In the genomic region with DNA sequence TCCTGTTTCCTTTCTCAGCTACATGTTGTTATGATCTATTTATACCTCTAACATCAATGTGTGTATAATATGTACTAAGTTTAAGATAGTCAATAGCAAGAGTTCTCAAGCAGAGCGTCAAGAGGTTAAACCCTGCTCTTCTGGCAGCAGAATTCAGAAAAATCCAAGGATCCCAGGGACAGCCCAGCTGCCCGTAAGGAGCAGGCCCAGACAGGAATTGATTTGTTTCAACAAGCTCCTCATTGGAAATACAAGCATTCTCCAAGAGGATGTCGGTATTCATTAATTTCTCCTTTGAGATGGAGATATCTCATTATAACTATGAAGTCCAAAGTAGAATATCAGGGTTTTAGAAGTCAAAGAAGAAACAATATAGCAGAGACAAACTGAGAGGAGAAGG, we compare ENCODE assay signal across 18 cellular contexts.
"Had no signal": no experiment of that assay in that cellular context is flagged by ENCODE, and none has a peak within 500 bp of the region (broad histone marks: within the 10 kb centered on the region; RNA-seq: fewer than 3 reads in every experiment).

No MANE protein-coding gene starts in this region.

- H3K27ac ChIP-seq: body of pancreas had no signal

- H3K4me1 ChIP-seq: body of pancreas had no signal

- H3K4me1 Mint-ChIP-seq: activated CD8-positive, alpha-beta memory T cell treated with anti-CD3 and anti-CD28 coated beads, Interleukin-2, amount 10 ng/mL, durations not matched to agents 7 days and 5 days; activated naive CD4-positive, alpha-beta T cell treated with anti-CD3 and anti-CD28 coated beads, Interleukin-2, amount 50 U/mL, for 24 hours; stimulated activated naive B cell treated with anti-CD40 and anti-IgM and Interleukin-4, amounts not matched to agents 10 μg/mL and 1 μg/mL and 100 μg/mL, for 72 hours had no signal

- H3K9me3 ChIP-seq: body of pancreas had no signal

- DNase-seq: activated CD4-positive, alpha-beta T cell treated with anti-CD3 and anti-CD28 coated beads, Interleukin-2, amount 50 U/mL, for 48 hours; activated CD4-positive, CD25-positive, alpha-beta regulatory T cell; activated CD8-positive, alpha-beta memory T cell treated with anti-CD3 and anti-CD28 coated beads, Interleukin-2, amount 10 ng/mL, durations not matched to agents 7 days and 5 days; activated effector memory CD4-positive, alpha-beta T cell treated with Interleukin-2 at 50 U/mL for 16 hours; activated T-cell treated with anti-CD3 and anti-CD28 coated beads, Interleukin-2, amount 50 U/mL, for 24 hours; body of pancreas; dermis blood vessel endothelial cell; posterior cingulate gyrus; right cardiac atrium; stimulated activated CD4-positive, alpha-beta T cell treated with anti-CD3 and anti-CD28 coated beads, Interleukin-2, amount 100 ng/mL, for 24 hours; stimulated activated naive B cell treated with anti-CD40 and anti-IgM and Interleukin-4, amounts not matched to agents 10 μg/mL and 1 μg/mL and 100 μg/mL, for 72 hours; substantia nigra; trophoblast cell had no signal

- H3K27me3 ChIP-seq: body of pancreas had no signal

- ATAC-seq: activated CD8-positive, alpha-beta memory T cell treated with anti-CD3 and anti-CD28 coated beads, Interleukin-2, amount 10 ng/mL, durations not matched to agents 7 days and 5 days; body of pancreas; right cardiac atrium; stimulated activated naive B cell treated with anti-CD40 and anti-IgM and Interleukin-4, amounts not matched to agents 10 μg/mL and 1 μg/mL and 100 μg/mL, for 72 hours had no signal

- H3K4me3 Mint-ChIP-seq: activated CD8-positive, alpha-beta memory T cell treated with anti-CD3 and anti-CD28 coated beads, Interleukin-2, amount 10 ng/mL, durations not matched to agents 7 days and 5 days; activated naive CD4-positive, alpha-beta T cell treated with anti-CD3 and anti-CD28 coated beads, Interleukin-2, amount 50 U/mL, for 24 hours; activated T-cell treated with anti-CD3 and anti-CD28 coated beads, Interleukin-2, amount 50 U/mL, for 24 hours; mesothelial cell of epicardium; stimulated activated naive B cell treated with anti-CD40 and anti-IgM and Interleukin-4, amounts not matched to agents 10 μg/mL and 1 μg/mL and 100 μg/mL, for 72 hours; T-helper 1 cell treated with Interleukin-12 subunit alpha and Interleukin-12 subunit beta and Interleukin-4 antibody, amounts not matched to agents 30 μg/mL and 1 μg/mL, for 36 hours had no signal

- H3K36me3 Mint-ChIP-seq: activated CD8-positive, alpha-beta memory T cell treated with anti-CD3 and anti-CD28 coated beads, Interleukin-2, amount 10 ng/mL, durations not matched to agents 7 days and 5 days; activated naive CD4-positive, alpha-beta T cell treated with anti-CD3 and anti-CD28 coated beads, Interleukin-2, amount 50 U/mL, for 24 hours; mesothelial cell of epicardium; stimulated activated naive B cell treated with anti-CD40 and anti-IgM and Interleukin-4, amounts not matched to agents 10 μg/mL and 1 μg/mL and 100 μg/mL, for 72 hours had no signal

- H3K4me3 ChIP-seq: body of pancreas had no signal

- FAIRE-seq: frontal cortex, TTC549 had no signal

- H3K27ac Mint-ChIP-seq: activated CD8-positive, alpha-beta memory T cell treated with anti-CD3 and anti-CD28 coated beads, Interleukin-2, amount 10 ng/mL, durations not matched to agents 7 days and 5 days; activated naive CD4-positive, alpha-beta T cell treated with anti-CD3 and anti-CD28 coated beads, Interleukin-2, amount 50 U/mL, for 24 hours; activated T-cell treated with anti-CD3 and anti-CD28 coated beads, Interleukin-2, amount 50 U/mL, for 24 hours; mesothelial cell of epicardium; stimulated activated naive B cell treated with anti-CD40 and anti-IgM and Interleukin-4, amounts not matched to agents 10 μg/mL and 1 μg/mL and 100 μg/mL, for 72 hours; T-helper 1 cell treated with Interleukin-12 subunit alpha and Interleukin-12 subunit beta and Interleukin-4 antibody, amounts not matched to agents 30 μg/mL and 1 μg/mL, for 36 hours had no signal

- H3K9me3 Mint-ChIP-seq: activated naive CD4-positive, alpha-beta T cell treated with anti-CD3 and anti-CD28 coated beads, Interleukin-2, amount 50 U/mL, for 24 hours; activated T-cell treated with anti-CD3 and anti-CD28 coated beads, Interleukin-2, amount 50 U/mL, for 24 hours; mesothelial cell of epicardium; stimulated activated naive B cell treated with anti-CD40 and anti-IgM and Interleukin-4, amounts not matched to agents 10 μg/mL and 1 μg/mL and 100 μg/mL, for 72 hours; T-helper 1 cell treated with Interleukin-12 subunit alpha and Interleukin-12 subunit beta and Interleukin-4 antibody, amounts not matched to agents 30 μg/mL and 1 μg/mL, for 36 hours had no signal
